ENCODE assay signal across 8 cellular contexts in the genomic region with DNA sequence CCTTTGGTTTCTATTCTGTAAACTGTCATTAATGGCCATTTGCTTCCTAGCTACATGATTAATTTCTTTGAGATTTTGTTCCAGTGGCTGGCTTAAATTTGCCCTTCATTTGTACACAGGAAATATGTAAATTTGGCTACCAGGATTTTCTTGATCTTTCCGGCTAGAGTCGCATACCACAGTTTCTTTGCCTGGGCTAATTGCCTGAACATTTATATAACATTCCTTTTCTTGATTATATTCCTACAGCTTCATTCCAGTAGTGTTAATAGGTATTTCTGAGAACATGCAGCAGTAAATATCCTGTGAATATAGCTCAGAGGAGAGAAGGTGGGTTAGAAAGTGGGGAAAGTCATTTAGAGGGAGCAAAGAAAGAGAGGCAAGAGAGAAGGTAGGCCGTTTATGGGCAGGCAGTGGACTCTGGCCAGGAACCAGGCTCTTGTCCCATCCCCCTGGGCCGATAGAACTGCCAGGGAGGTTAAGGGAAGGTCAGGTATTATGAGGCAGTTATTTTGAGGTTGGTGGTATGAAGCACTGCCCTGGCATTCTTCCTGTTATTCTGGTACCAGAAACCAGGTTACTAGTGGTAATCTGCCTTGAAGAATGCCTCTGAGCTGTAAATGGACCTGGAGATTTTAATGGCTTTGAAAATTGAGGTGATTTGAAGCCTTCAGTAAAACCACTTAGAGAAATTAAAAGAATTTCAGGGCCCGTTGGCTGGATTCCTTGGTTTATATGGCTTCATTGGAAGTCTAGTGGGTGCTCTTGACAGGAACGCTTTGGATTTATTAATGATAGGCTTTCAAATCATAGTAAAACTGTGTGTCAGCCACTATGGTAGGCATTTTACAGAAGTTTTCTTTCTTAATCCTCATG. TPM values are rescaled to one million over a fixed set of nuclear protein-coding genes. Genes with fewer than 3 reads are reported as not detected.
DNase-seq lines count a peak whose midpoint lies in the region; ATAC-seq lines count a peak whose summit lies in the region.

No MANE protein-coding gene starts in this region.

- H3K36me3 Mint-ChIP-seq in activated naive CD4-positive, alpha-beta T cell treated with anti-CD3 and anti-CD28 coated beads, Interleukin-2, amount 50 U/mL, for 24 hours: peaks cover 7% of the 10 kb centered on the region
- H3K36me3 Mint-ChIP-seq in activated T-helper 2 cell treated with anti-CD3 and anti-CD28 coated beads, Interferon-gamma antibody, Interleukin-2, Interleukin-4, amounts not matched to agents 10 μg/mL and 5 μg/mL and 100 μg/mL, durations not matched to agents 14 hours and 24 hours and 36 hours (ENCODE audit: low read depth): peaks cover 67% of the 10 kb centered on the region

- peak overlapping the region in 1 of 7 experiments; percentile 11 for H3K4me3 ChIP-seq in skin epidermis

- ATAC-seq in left cardiac atrium (peak; percentile 69 to 71), GM18511 (IDR thresholded peaks at IDR 0.05; ENCODE audit: unreplicated experiment) (no peak), HG03175 (IDR thresholded peaks at IDR 0.05; ENCODE audit: unreplicated experiment) (no peak)

- H3K4me1 Mint-ChIP-seq in activated naive CD4-positive, alpha-beta T cell treated with anti-CD3 and anti-CD28 coated beads, Interleukin-2, amount 50 U/mL, for 24 hours: peaks cover 68% of the 10 kb centered on the region
- peaks cover 47% of the 10 kb centered on the region for H3K4me1 Mint-ChIP-seq in activated T-helper 2 cell treated with anti-CD3 and anti-CD28 coated beads, Interferon-gamma antibody, Interleukin-2, Interleukin-4, amounts not matched to agents 10 μg/mL and 5 μg/mL and 100 μg/mL, durations not matched to agents 14 hours and 24 hours and 36 hours (ENCODE audit: low read depth)

- no peaks in the 10 kb centered on the region for H3K27me3 Mint-ChIP-seq in activated naive CD4-positive, alpha-beta T cell treated with anti-CD3 and anti-CD28 coated beads, Interleukin-2, amount 50 U/mL, for 24 hours
- H3K27me3 Mint-ChIP-seq in activated T-helper 2 cell treated with anti-CD3 and anti-CD28 coated beads, Interferon-gamma antibody, Interleukin-2, Interleukin-4, amounts not matched to agents 10 μg/mL and 5 μg/mL and 100 μg/mL, durations not matched to agents 14 hours and 24 hours and 36 hours (ENCODE audit: low read depth): no peaks in the 10 kb centered on the region

- peak overlapping the region in 14 of 21 experiments; percentile 11 to 70 (median 42) for H3K27ac ChIP-seq in skin epidermis

- intact Hi-C loops in activated T-helper 2 cell treated with anti-CD3 and anti-CD28 coated beads, Interferon-gamma antibody, Interleukin-2, Interleukin-4, amounts not matched to agents 10 μg/mL and 5 μg/mL and 100 μg/mL, durations not matched to agents 14 hours and 24 hours and 36 hours (cut with micrococcal nuclease): no loop called here
- intact Hi-C loops in left cardiac atrium (cut with DNase I): no loop called here

- H3K4me3 Mint-ChIP-seq in activated naive CD4-positive, alpha-beta T cell treated with anti-CD3 and anti-CD28 coated beads, Interleukin-2, amount 50 U/mL, for 24 hours: peak overlapping the region; percentile 94
- peak overlapping the region; percentile 57 for H3K4me3 Mint-ChIP-seq in activated T-helper 2 cell treated with anti-CD3 and anti-CD28 coated beads, Interferon-gamma antibody, Interleukin-2, Interleukin-4, amounts not matched to agents 10 μg/mL and 5 μg/mL and 100 μg/mL, durations not matched to agents 14 hours and 24 hours and 36 hours (ENCODE audit: low read depth)

- H3K27ac Mint-ChIP-seq in activated naive CD4-positive, alpha-beta T cell treated with anti-CD3 and anti-CD28 coated beads, Interleukin-2, amount 50 U/mL, for 24 hours: peak overlapping the region; percentile 80
- H3K27ac Mint-ChIP-seq in activated T-helper 2 cell treated with anti-CD3 and anti-CD28 coated beads, Interferon-gamma antibody, Interleukin-2, Interleukin-4, amounts not matched to agents 10 μg/mL and 5 μg/mL and 100 μg/mL, durations not matched to agents 14 hours and 24 hours and 36 hours: peak overlapping the region; percentile 75

- no peak for DNase-seq in activated naive CD4-positive, alpha-beta T cell (lab: John Stamatoyannopoulos, UW)
- no peak for DNase-seq in activated T-helper 2 cell treated with anti-CD3 and anti-CD28 coated beads, Interferon-gamma antibody, Interleukin-2, Interleukin-4, amounts not matched to agents 10 μg/mL and 5 μg/mL and 100 μg/mL, durations not matched to agents 14 hours and 24 hours and 36 hours (ENCODE audit: low spot score)
- DNase-seq in left cardiac atrium (peak; percentile 74), DMS53 treated with DMSO at 0.1 percent for 48 hours (lab: John Stamatoyannopoulos, UW; ENCODE audit: unreplicated experiment) (no peak)

- H3K9me3 Mint-ChIP-seq in activated naive CD4-positive, alpha-beta T cell treated with anti-CD3 and anti-CD28 coated beads, Interleukin-2, amount 50 U/mL, for 24 hours: no peaks in the 10 kb centered on the region
- no peaks in the 10 kb centered on the region for H3K9me3 Mint-ChIP-seq in activated T-helper 2 cell treated with anti-CD3 and anti-CD28 coated beads, Interferon-gamma antibody, Interleukin-2, Interleukin-4, amounts not matched to agents 10 μg/mL and 5 μg/mL and 100 μg/mL, durations not matched to agents 14 hours and 24 hours and 36 hours

RNA-seq across cellular contexts. Expression of a gene that starts 4.4 kb away (rescaled TPM):
- total RNA-seq in activated T-helper 2 cell treated with anti-CD3 and anti-CD28 coated beads, Interferon-gamma antibody, Interleukin-2, Interleukin-4, amounts not matched to agents 10 μg/mL and 5 μg/mL and 100 μg/mL, durations not matched to agents 14 hours and 24 hours and 36 hours: 177 and 200 TPM in 2 replicates
- total RNA-seq in left cardiac atrium: 100 to 1,000 TPM; 225 to 240 TPM

RNA-seq across cellular contexts. Expression of a gene that starts 9.6 kb away (rescaled TPM):
- total RNA-seq in activated T-helper 2 cell treated with anti-CD3 and anti-CD28 coated beads, Interferon-gamma antibody, Interleukin-2, Interleukin-4, amounts not matched to agents 10 μg/mL and 5 μg/mL and 100 μg/mL, durations not matched to agents 14 hours and 24 hours and 36 hours: 29.3 and 29.9 TPM in 2 replicates
- 10 to 100 TPM; 28.6 to 29.3 TPM for total RNA-seq in left cardiac atrium

RNA-seq across cellular contexts. Expression of a gene that starts 42.6 kb away (rescaled TPM):
- total RNA-seq in activated T-helper 2 cell treated with anti-CD3 and anti-CD28 coated beads, Interferon-gamma antibody, Interleukin-2, Interleukin-4, amounts not matched to agents 10 μg/mL and 5 μg/mL and 100 μg/mL, durations not matched to agents 14 hours and 24 hours and 36 hours: 323 and 329 TPM in 2 replicates
- total RNA-seq in left cardiac atrium: 100 to 1,000 TPM; 156 to 237 TPM

RNA-seq across cellular contexts. Expression of a gene that starts 42.7 kb away (rescaled TPM):
- 64.3 and 65.7 TPM in 2 replicates for total RNA-seq in activated T-helper 2 cell treated with anti-CD3 and anti-CD28 coated beads, Interferon-gamma antibody, Interleukin-2, Interleukin-4, amounts not matched to agents 10 μg/mL and 5 μg/mL and 100 μg/mL, durations not matched to agents 14 hours and 24 hours and 36 hours
- 10 to 100 TPM; 27.9 to 34.3 TPM for total RNA-seq in left cardiac atrium

Comparison
In these comparisons a context has a peak if more than half of its experiments do, and no peak if none do; other contexts are left out.
1. ATAC-seq: peak in left cardiac atrium (2 of 2); none in GM18511 (single experiment) and HG03175 (single experiment).